Comparison of ENCODE assay signal across 8 cellular contexts in the genomic region with DNA sequence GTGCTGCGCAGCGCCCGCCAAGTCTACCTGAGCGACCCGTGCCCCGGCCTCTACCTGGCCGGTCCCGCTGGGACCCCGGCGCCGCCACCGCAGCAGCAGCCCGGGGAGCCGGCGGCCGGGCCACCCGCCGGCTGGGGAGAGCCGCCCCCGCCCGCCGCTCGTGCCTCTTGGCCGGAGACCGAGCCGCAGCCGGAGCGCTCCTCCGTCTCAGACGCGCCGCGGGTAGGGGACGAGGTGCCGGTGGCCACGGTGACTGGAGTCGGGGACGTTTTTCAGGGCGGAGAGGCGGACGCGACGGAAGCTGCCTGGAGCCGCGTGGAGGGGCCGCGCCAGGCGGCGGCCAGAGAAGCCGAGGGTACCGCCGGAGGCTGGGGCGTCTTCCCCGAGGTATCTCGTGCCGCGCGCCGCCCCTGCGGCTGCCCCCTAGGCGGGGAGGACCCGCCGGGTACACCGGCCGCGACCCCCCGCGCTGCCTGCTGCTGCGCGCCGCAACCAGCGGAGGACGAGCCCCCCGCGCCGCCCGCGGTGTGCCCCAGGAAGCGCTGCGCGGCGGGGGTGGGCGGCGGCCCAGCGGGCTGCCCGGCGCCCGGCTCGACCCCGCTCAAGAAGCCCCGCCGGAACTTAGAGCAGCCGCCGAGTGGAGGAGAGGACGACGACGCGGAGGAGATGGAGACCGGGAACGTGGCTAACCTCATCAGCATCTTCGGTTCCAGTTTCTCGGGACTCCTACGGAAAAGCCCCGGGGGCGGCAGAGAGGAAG. TPM values are rescaled to one million over a fixed set of nuclear protein-coding genes. Genes with fewer than 3 reads are reported as not detected.
DNase-seq lines count a peak whose midpoint lies in the region; ATAC-seq and TF ChIP-seq lines count a peak whose summit lies in the region.

No MANE protein-coding gene starts in this region.

- peak; percentile 6 for ATAC-seq in HG03280 (IDR thresholded peaks at IDR 0.05; ENCODE audit: unreplicated experiment)
- ATAC-seq in effector memory CD8-positive, alpha-beta T cell (replicated peaks) = peak; percentile 7
- peak; percentile 3 to 6 (median 5) for ATAC-seq in natural killer cell

- H3K4me1 ChIP-seq in urinary bladder (ENCODE audit: insufficient read depth) = no peaks in the 10 kb centered on the region

- peaks cover 34 to 40% of the 10 kb centered on the region in 2 donors for H3K4me1 Mint-ChIP-seq in effector memory CD8-positive, alpha-beta T cell (ENCODE audit: low read depth in 2 of 2)
- peaks cover 54 to 56% of the 10 kb centered on the region in 2 donors for H3K4me1 Mint-ChIP-seq in natural killer cell

- under 1% methylated on average over 105 of the region's 105 CpGs for WGBS in urinary bladder

- no peaks in the 10 kb centered on the region for H3K9me3 Mint-ChIP-seq in effector memory CD8-positive, alpha-beta T cell
- no peaks in the 10 kb centered on the region for H3K9me3 Mint-ChIP-seq in natural killer cell

- no peaks in the 10 kb centered on the region for H3K27me3 Mint-ChIP-seq in effector memory CD8-positive, alpha-beta T cell
- H3K27me3 Mint-ChIP-seq in natural killer cell (ENCODE audit: low read depth in 2 of 2) = no peaks in the 10 kb centered on the region

- peak overlapping the region; percentile 99 to 100 for H3K27ac Mint-ChIP-seq in effector memory CD8-positive, alpha-beta T cell
- peak overlapping the region; percentile 99 to 100 for H3K27ac Mint-ChIP-seq in natural killer cell

- peaks cover 46% of the 10 kb centered on the region for H3K36me3 Mint-ChIP-seq in effector memory CD8-positive, alpha-beta T cell (ENCODE audit: insufficient read depth)
- H3K36me3 Mint-ChIP-seq in natural killer cell = peaks cover 8% of the 10 kb centered on the region

- DNase-seq in NCI-H748 (lab: John Stamatoyannopoulos, UW; ENCODE audit: unreplicated experiment) (peak; percentile 60), NCI-H748 treated with DMSO at 0.1 percent for 48 hours (lab: John Stamatoyannopoulos, UW) (no peak), natural killer cell (peak; percentile 56), Ammon's horn (ENCODE audit: low spot score) (no peak)
- peak; percentile 60 for DNase-seq in activated CD4-positive, CD25-positive, alpha-beta regulatory T cell treated with anti-CD3 and anti-CD28 coated beads, Interleukin-2, amount 50 U/mL, for 72 hours
- peak; percentile 29 to 48 (median 41) for DNase-seq in effector memory CD8-positive, alpha-beta T cell

- intact Hi-C loops in natural killer cell (cut with micrococcal nuclease) = loop anchor here (1.0 to 5.0 kb wide), 3 partner anchors 45 to 1528 kb away; partner anchors contain the start of gene ACBD6

- H3K4me3 Mint-ChIP-seq in effector memory CD8-positive, alpha-beta T cell = peak overlapping the region; percentile 92 to 97
- peak overlapping the region; percentile 98 for H3K4me3 Mint-ChIP-seq in natural killer cell

- TF ChIP-seq CTCF in natural killer cell (IDR thresholded peaks at IDR 0.05) = no peak

- peak overlapping the region; percentile 93 for H3K27ac ChIP-seq in urinary bladder (ENCODE audit: low read depth)

- no peaks in the 10 kb centered on the region for H3K36me3 ChIP-seq in urinary bladder (ENCODE audit: insufficient read depth)

- peak overlapping the region; percentile 94 for H3K4me3 ChIP-seq in urinary bladder (ENCODE audit: low read depth, low read length)

RNA-seq across cellular contexts. Expression of gene IER5, which starts 0.7 kb away (rescaled TPM):
- total RNA-seq in natural killer cell = 100 to 1,000 TPM; 118 to 164 (median 150) TPM
- 9.0 TPM for total RNA-seq in urinary bladder
- polyA plus RNA-seq in urinary bladder = 12.7 TPM

RNA-seq across cellular contexts. Expression of gene MR1, which starts 55.4 kb away (rescaled TPM):
- total RNA-seq in natural killer cell = 10 to 100 TPM; 27.8 to 35.3 (median 34.6) TPM
- total RNA-seq in urinary bladder = 24.1 TPM
- 16.2 TPM for polyA plus RNA-seq in urinary bladder

Comparison
In these comparisons a context has a peak if more than half of its experiments do, and no peak if none do; other contexts are left out.
1. DNase-seq: peak in NCI-H748 (single experiment), activated CD4-positive, CD25-positive, alpha-beta regulatory T cell treated with anti-CD3 and anti-CD28 coated beads, Interleukin-2, amount 50 U/mL, for 72 hours (single experiment), effector memory CD8-positive, alpha-beta T cell (3 of 3) and natural killer cell (single experiment); none in NCI-H748 treated with DMSO at 0.1 percent for 48 hours (single experiment) and Ammon's horn (single experiment).
2. RNA of gene IER5, which starts 0.7 kb away (total RNA-seq): 118 to 164 TPM in natural killer cell; 9.0 TPM in urinary bladder (single experiment); every median in the first group is over 10 times any median in the second.
3. Peak in every context shown above with its lines, with median percentiles within 50 percentile points of each other: ATAC-seq.